Comparison of ENCODE assay signal across 1 cellular context in the genomic region with DNA sequence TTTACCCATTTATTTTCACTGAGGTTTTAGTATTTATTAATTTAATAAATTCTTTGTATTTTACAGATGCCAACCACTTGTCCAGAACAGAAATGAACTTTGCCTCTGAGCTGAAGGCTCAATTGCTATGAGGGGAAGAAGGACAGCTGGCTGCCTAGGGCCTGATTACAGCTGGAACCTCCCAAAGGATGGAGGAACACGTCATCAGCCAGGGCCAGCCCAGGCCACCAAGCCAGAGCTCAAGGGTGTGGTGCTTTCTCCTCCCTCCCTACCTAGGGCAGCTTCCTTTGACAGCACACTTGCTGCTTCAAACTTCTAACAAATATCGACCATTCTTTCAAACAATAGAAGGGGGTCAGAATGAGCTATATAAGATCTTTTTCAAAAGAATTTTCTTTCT.
TF ChIP-seq lines count a peak whose summit lies in the region.

No MANE protein-coding gene starts in this region.

TF ChIP-seq in K562, 482 proteins besides CTCF, POLR2A, EP300 and RAD21 (continued from another document and continues in another):
- TF ChIP-seq, protein P1, sequence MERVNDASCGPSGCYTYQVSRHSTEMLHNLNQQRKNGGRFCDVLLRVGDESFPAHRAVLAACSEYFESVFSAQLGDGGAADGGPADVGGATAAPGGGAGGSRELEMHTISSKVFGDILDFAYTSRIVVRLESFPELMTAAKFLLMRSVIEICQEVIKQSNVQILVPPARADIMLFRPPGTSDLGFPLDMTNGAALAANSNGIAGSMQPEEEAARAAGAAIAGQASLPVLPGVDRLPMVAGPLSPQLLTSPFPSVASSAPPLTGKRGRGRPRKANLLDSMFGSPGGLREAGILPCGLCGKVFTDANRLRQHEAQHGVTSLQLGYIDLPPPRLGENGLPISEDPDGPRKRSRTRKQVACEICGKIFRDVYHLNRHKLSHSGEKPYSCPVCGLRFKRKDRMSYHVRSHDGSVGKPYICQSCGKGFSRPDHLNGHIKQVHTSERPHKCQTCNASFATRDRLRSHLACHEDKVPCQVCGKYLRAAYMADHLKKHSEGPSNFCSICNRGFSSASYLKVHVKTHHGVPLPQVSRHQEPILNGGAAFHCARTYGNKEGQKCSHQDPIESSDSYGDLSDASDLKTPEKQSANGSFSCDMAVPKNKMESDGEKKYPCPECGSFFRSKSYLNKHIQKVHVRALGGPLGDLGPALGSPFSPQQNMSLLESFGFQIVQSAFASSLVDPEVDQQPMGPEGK (CRISPR knock-in tag; IDR thresholded peaks at IDR 0.05; ENCODE audit: borderline replicate concordance): no peak
- TF ChIP-seq ZNF12 (CRISPR knock-in tag; IDR thresholded peaks at IDR 0.05) (no peak), FOXA3 (CRISPR knock-in tag; conservative IDR thresholded peaks at IDR 0.05 in 1 of 2, IDR thresholded peaks at IDR 0.05 in 1 of 2) (no peak), ZKSCAN3 (CRISPR knock-in tag; IDR thresholded peaks at IDR 0.05) (no peak), ZNF23 (CRISPR knock-in tag; IDR thresholded peaks at IDR 0.05) (no peak), GABPA (tag; conservative IDR thresholded peaks at IDR 0.05; ENCODE audit: low read depth) (no peak), ATF7 (IDR thresholded peaks at IDR 0.05) (peak; percentile 45; the same call in 1 of the 2 replicates), NUFIP1 (IDR thresholded peaks at IDR 0.05; ENCODE audit: partially characterized antibody) (no peak), GABPB2 (CRISPR knock-in tag; conservative IDR thresholded peaks at IDR 0.05) (no peak), ELF2 (CRISPR knock-in tag; IDR thresholded peaks at IDR 0.05) (no peak), GTF2B (IDR thresholded peaks at IDR 0.05; ENCODE audit: extremely low read depth, insufficient read length) (no peak), NFXL1 (CRISPR knock-in tag; IDR thresholded peaks at IDR 0.05) (no peak), ZNF79 (CRISPR knock-in tag; IDR thresholded peaks at IDR 0.05; ENCODE audit: low read depth) (no peak), ZSCAN29 (IDR thresholded peaks at IDR 0.05) (no peak), ZNF197 (CRISPR knock-in tag; IDR thresholded peaks at IDR 0.05; ENCODE audit: low read depth) (no peak), MAZ (CRISPR knock-in tag; conservative IDR thresholded peaks at IDR 0.05 in 1 of 2, IDR thresholded peaks at IDR 0.05 in 1 of 2) (no peak), ZSCAN32 (CRISPR knock-in tag; IDR thresholded peaks at IDR 0.05) (no peak), CREB1 (IDR thresholded peaks at IDR 0.05) (peak; percentile 89), CREB1 (CRISPR knock-in tag; IDR thresholded peaks at IDR 0.05) (peak; percentile 91), BRF1 (IDR thresholded peaks at IDR 0.05; ENCODE audit: borderline replicate concordance, extremely low read depth, insufficient read length) (no peak), RBM22 (IDR thresholded peaks at IDR 0.05; ENCODE audit: low read depth, low read length, poor library complexity, severe bottlenecking) (no peak)
- TF ChIP-seq, protein P2, sequence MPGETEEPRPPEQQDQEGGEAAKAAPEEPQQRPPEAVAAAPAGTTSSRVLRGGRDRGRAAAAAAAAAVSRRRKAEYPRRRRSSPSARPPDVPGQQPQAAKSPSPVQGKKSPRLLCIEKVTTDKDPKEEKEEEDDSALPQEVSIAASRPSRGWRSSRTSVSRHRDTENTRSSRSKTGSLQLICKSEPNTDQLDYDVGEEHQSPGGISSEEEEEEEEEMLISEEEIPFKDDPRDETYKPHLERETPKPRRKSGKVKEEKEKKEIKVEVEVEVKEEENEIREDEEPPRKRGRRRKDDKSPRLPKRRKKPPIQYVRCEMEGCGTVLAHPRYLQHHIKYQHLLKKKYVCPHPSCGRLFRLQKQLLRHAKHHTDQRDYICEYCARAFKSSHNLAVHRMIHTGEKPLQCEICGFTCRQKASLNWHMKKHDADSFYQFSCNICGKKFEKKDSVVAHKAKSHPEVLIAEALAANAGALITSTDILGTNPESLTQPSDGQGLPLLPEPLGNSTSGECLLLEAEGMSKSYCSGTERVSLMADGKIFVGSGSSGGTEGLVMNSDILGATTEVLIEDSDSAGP (CRISPR knock-in tag; IDR thresholded peaks at IDR 0.05): no peak
- TF ChIP-seq, protein P3, sequence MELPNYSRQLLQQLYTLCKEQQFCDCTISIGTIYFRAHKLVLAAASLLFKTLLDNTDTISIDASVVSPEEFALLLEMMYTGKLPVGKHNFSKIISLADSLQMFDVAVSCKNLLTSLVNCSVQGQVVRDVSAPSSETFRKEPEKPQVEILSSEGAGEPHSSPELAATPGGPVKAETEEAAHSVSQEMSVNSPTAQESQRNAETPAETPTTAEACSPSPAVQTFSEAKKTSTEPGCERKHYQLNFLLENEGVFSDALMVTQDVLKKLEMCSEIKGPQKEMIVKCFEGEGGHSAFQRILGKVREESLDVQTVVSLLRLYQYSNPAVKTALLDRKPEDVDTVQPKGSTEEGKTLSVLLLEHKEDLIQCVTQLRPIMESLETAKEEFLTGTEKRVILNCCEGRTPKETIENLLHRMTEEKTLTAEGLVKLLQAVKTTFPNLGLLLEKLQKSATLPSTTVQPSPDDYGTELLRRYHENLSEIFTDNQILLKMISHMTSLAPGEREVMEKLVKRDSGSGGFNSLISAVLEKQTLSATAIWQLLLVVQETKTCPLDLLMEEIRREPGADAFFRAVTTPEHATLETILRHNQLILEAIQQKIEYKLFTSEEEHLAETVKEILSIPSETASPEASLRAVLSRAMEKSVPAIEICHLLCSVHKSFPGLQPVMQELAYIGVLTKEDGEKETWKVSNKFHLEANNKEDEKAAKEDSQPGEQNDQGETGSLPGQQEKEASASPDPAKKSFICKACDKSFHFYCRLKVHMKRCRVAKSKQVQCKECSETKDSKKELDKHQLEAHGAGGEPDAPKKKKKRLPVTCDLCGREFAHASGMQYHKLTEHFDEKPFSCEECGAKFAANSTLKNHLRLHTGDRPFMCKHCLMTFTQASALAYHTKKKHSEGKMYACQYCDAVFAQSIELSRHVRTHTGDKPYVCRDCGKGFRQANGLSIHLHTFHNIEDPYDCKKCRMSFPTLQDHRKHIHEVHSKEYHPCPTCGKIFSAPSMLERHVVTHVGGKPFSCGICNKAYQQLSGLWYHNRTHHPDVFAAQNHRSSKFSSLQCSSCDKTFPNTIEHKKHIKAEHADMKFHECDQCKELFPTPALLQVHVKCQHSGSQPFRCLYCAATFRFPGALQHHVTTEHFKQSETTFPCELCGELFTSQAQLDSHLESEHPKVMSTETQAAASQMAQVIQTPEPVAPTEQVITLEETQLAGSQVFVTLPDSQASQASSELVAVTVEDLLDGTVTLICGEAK (IDR thresholded peaks at IDR 0.05): no peak
- TF ChIP-seq, protein P3 (CRISPR knock-in tag; IDR thresholded peaks at IDR 0.05): no peak
- TF ChIP-seq, protein P4, sequence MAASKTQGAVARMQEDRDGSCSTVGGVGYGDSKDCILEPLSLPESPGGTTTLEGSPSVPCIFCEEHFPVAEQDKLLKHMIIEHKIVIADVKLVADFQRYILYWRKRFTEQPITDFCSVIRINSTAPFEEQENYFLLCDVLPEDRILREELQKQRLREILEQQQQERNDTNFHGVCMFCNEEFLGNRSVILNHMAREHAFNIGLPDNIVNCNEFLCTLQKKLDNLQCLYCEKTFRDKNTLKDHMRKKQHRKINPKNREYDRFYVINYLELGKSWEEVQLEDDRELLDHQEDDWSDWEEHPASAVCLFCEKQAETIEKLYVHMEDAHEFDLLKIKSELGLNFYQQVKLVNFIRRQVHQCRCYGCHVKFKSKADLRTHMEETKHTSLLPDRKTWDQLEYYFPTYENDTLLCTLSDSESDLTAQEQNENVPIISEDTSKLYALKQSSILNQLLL (CRISPR knock-in tag; IDR thresholded peaks at IDR 0.05; ENCODE audit: borderline replicate concordance): no peak
- TF ChIP-seq, protein P5, sequence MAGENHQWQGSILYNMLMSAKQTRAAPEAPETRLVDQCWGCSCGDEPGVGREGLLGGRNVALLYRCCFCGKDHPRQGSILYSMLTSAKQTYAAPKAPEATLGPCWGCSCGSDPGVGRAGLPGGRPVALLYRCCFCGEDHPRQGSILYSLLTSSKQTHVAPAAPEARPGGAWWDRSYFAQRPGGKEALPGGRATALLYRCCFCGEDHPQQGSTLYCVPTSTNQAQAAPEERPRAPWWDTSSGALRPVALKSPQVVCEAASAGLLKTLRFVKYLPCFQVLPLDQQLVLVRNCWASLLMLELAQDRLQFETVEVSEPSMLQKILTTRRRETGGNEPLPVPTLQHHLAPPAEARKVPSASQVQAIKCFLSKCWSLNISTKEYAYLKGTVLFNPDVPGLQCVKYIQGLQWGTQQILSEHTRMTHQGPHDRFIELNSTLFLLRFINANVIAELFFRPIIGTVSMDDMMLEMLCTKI (IDR thresholded peaks at IDR 0.05; ENCODE audit: partially characterized antibody): no peak
